ENCODE assay signal across 11 cellular contexts in genomic region chr3:27349832-27350231, GRCh38. TPM values are rescaled to one million over a fixed set of nuclear protein-coding genes. Genes with fewer than 3 reads are reported as not detected.
DNase-seq lines count a peak whose midpoint lies in the region; ATAC-seq and TF ChIP-seq lines count a peak whose summit lies in the region.
"Had no signal": no experiment of that assay in that cellular context is flagged by ENCODE, and none has a peak within 500 bp of the region (broad histone marks: within the 10 kb centered on the region; RNA-seq: fewer than 3 reads in every experiment).

No MANE protein-coding gene starts in this region.

- no peaks in the 10 kb centered on the region for H3K36me3 ChIP-seq in mammary epithelial cell (ENCODE audit: insufficient read depth, low read length)

- no peak overlapping the region for H3K27ac Mint-ChIP-seq in activated T-helper 1 cell treated with anti-CD3 and anti-CD28 coated beads, Interleukin-12 subunit alpha, Interleukin-12 subunit beta, Interleukin-2, Interleukin-4 antibody, amounts not matched to agents 30 ng/mL and 10 ng/mL and 1 ng/mL, durations not matched to agents 14 hours and 24 hours and 36 hours
- H3K27ac Mint-ChIP-seq: memory B cell had no signal

- H4K20me1 ChIP-seq in mammary epithelial cell (ENCODE audit: insufficient read depth, low read length): no peaks in the 10 kb centered on the region

- BruUV-seq in mammary epithelial cell (replicated peaks; lab: Mats Ljungman, UMichigan): no TSS peak

- intact Hi-C loops in mammary epithelial cell (cut with micrococcal nuclease): no loop called here
- intact Hi-C loops in activated T-helper 1 cell treated with anti-CD3 and anti-CD28 coated beads, Interleukin-12 subunit alpha, Interleukin-12 subunit beta, Interleukin-2, Interleukin-4 antibody, amounts not matched to agents 30 ng/mL and 10 ng/mL and 1 ng/mL, durations not matched to agents 14 hours and 24 hours and 36 hours (cut with micrococcal nuclease): no loop called here

- CTCF ChIA-PET in mammary epithelial cell (lab: Charles Lee; ENCODE audit: low non-redundant PET): no interaction called here

- peaks cover 6% of the 10 kb centered on the region for H3K27me3 Mint-ChIP-seq in activated T-helper 1 cell treated with anti-CD3 and anti-CD28 coated beads, Interleukin-12 subunit alpha, Interleukin-12 subunit beta, Interleukin-2, Interleukin-4 antibody, amounts not matched to agents 30 ng/mL and 10 ng/mL and 1 ng/mL, durations not matched to agents 14 hours and 24 hours and 36 hours (ENCODE audit: insufficient read depth)
- H3K27me3 Mint-ChIP-seq: memory B cell had no signal

- H3K4me2 ChIP-seq in mammary epithelial cell (ENCODE audit: insufficient read depth, low read depth, low read length): peak overlapping the region; percentile 75

- ATAC-seq in GM18502 (IDR thresholded peaks at IDR 0.05; ENCODE audit: poor library complexity, unreplicated experiment) (peak; percentile 55), GM21528 (IDR thresholded peaks at IDR 0.05; ENCODE audit: low FRiP score, unreplicated experiment) (peak; percentile 74), HG03354 (IDR thresholded peaks at IDR 0.05; ENCODE audit: poor library complexity, severe bottlenecking, unreplicated experiment) (peak; percentile 55)

- H3K9ac ChIP-seq in mammary epithelial cell (ENCODE audit: insufficient read depth, low read length): peak overlapping the region; percentile 33

- no peaks in the 10 kb centered on the region for H3K9me3 ChIP-seq in mammary epithelial cell (replicated peaks; ENCODE audit: insufficient read depth, low read length)
- H3K9me3 ChIP-seq: sigmoid colon had no signal

- dilution Hi-C loops in mammary epithelial cell (cut with HindIII; ENCODE audit: low sequenced_read_pairs): no loop called here

- H3K4me1 ChIP-seq in mammary epithelial cell (ENCODE audit: insufficient read depth, low read length): peaks cover 38% of the 10 kb centered on the region

- no peaks in the 10 kb centered on the region for H3K27me3 ChIP-seq in mammary epithelial cell (ENCODE audit: insufficient read depth, low read length)
- H3K27me3 ChIP-seq: sigmoid colon had no signal

- no peak overlapping the region for H3K4me3 Mint-ChIP-seq in activated T-helper 1 cell treated with anti-CD3 and anti-CD28 coated beads, Interleukin-12 subunit alpha, Interleukin-12 subunit beta, Interleukin-2, Interleukin-4 antibody, amounts not matched to agents 30 ng/mL and 10 ng/mL and 1 ng/mL, durations not matched to agents 14 hours and 24 hours and 36 hours
- H3K4me3 Mint-ChIP-seq: memory B cell had no signal

- no peak for TF ChIP-seq CTCF in mammary epithelial cell (conservative IDR thresholded peaks at IDR 0.05 in 1 of 2, IDR thresholded peaks at IDR 0.05 in 1 of 2; ENCODE audit: extremely low read depth in 1 of 2, insufficient read depth in 1 of 2, low read depth in 1 of 2, low read length in 2 of 2)

- peak overlapping the region in 2 of 3 experiments; percentile 27 for H3K4me3 ChIP-seq in mammary epithelial cell (replicated peaks in 1 of 3; ENCODE audit: insufficient read depth in 1 of 3, low read depth in 2 of 3, low read length in 3 of 3)
- H3K4me3 ChIP-seq: sigmoid colon had no signal

- no peaks in the 10 kb centered on the region for H3K4me1 Mint-ChIP-seq in activated T-helper 1 cell treated with anti-CD3 and anti-CD28 coated beads, Interleukin-12 subunit alpha, Interleukin-12 subunit beta, Interleukin-2, Interleukin-4 antibody, amounts not matched to agents 30 ng/mL and 10 ng/mL and 1 ng/mL, durations not matched to agents 14 hours and 24 hours and 36 hours (ENCODE audit: low read depth)

- H3K27ac ChIP-seq in mammary epithelial cell (ENCODE audit: insufficient read depth, low read depth, low read length): peak overlapping the region; percentile 59
- H3K27ac ChIP-seq: C4-2B, sigmoid colon had no signal

- 7% methylated on average over 3 of the region's 3 CpGs for WGBS in mammary epithelial cell (ENCODE audit: low coverage, missing lambda C conversion rate)

- H2AFZ ChIP-seq in mammary epithelial cell (ENCODE audit: low read depth, low read length): peak overlapping the region; percentile 89

- no peaks in the 10 kb centered on the region for H3K79me2 ChIP-seq in mammary epithelial cell (ENCODE audit: insufficient read depth, low read length)

- H3K9me3 Mint-ChIP-seq in activated T-helper 1 cell treated with anti-CD3 and anti-CD28 coated beads, Interleukin-12 subunit alpha, Interleukin-12 subunit beta, Interleukin-2, Interleukin-4 antibody, amounts not matched to agents 30 ng/mL and 10 ng/mL and 1 ng/mL, durations not matched to agents 14 hours and 24 hours and 36 hours: no peaks in the 10 kb centered on the region
- H3K9me3 Mint-ChIP-seq: memory B cell had no signal

- no peaks in the 10 kb centered on the region for H3K36me3 Mint-ChIP-seq in activated T-helper 1 cell treated with anti-CD3 and anti-CD28 coated beads, Interleukin-12 subunit alpha, Interleukin-12 subunit beta, Interleukin-2, Interleukin-4 antibody, amounts not matched to agents 30 ng/mL and 10 ng/mL and 1 ng/mL, durations not matched to agents 14 hours and 24 hours and 36 hours (ENCODE audit: low read depth)
- H3K36me3 Mint-ChIP-seq: memory B cell had no signal

- in situ Hi-C loops in mammary epithelial cell (cut with MboI; ENCODE audit: low sequenced_read_pairs in 2 of 2): loop anchor here in 1 of 2 donors (25.0 kb wide), 1 partner anchor 337 kb away; no protein-coding TSS in a partner anchor

- peak; percentile 75 for DNase-seq in mammary epithelial cell
- no peak for DNase-seq in NCI-H82 treated with DMSO at 0.1 percent for 48 hours (lab: John Stamatoyannopoulos, UW; ENCODE audit: unreplicated experiment)
- no peak for DNase-seq in stimulated activated CD4-positive, alpha-beta T cell treated with anti-CD3 and anti-CD28 coated beads, Interleukin-4, amount 100 ng/mL, for 24 hours
- no peak for DNase-seq in SW 1271 (lab: John Stamatoyannopoulos, UW)
- DNase-seq in activated T-helper 1 cell treated with anti-CD3 and anti-CD28 coated beads, Interleukin-12 subunit alpha, Interleukin-12 subunit beta, Interleukin-2, Interleukin-4 antibody, amounts not matched to agents 30 ng/mL and 10 ng/mL and 1 ng/mL, durations not matched to agents 14 hours and 24 hours and 36 hours (ENCODE audit: low spot score): no peak
- DNase-seq: sigmoid colon had no signal

RNA-seq across cellular contexts. Expression of gene NEK10, which starts 19.4 kb away (rescaled TPM):
- 1 to 10 TPM; 2.7 to 5.1 TPM for total RNA-seq in mammary epithelial cell
- 0.62 TPM for polyA plus RNA-seq in mammary epithelial cell
- polyA minus RNA-seq in mammary epithelial cell: 0.78 TPM
- 0.54 and 0.57 TPM in 2 replicates for total RNA-seq in activated T-helper 1 cell treated with anti-CD3 and anti-CD28 coated beads, Interleukin-12 subunit alpha, Interleukin-12 subunit beta, Interleukin-2, Interleukin-4 antibody, amounts not matched to agents 30 ng/mL and 10 ng/mL and 1 ng/mL, durations not matched to agents 14 hours and 24 hours and 36 hours
